Comparison of ENCODE assay signal across 1 cellular context in the genomic region with DNA sequence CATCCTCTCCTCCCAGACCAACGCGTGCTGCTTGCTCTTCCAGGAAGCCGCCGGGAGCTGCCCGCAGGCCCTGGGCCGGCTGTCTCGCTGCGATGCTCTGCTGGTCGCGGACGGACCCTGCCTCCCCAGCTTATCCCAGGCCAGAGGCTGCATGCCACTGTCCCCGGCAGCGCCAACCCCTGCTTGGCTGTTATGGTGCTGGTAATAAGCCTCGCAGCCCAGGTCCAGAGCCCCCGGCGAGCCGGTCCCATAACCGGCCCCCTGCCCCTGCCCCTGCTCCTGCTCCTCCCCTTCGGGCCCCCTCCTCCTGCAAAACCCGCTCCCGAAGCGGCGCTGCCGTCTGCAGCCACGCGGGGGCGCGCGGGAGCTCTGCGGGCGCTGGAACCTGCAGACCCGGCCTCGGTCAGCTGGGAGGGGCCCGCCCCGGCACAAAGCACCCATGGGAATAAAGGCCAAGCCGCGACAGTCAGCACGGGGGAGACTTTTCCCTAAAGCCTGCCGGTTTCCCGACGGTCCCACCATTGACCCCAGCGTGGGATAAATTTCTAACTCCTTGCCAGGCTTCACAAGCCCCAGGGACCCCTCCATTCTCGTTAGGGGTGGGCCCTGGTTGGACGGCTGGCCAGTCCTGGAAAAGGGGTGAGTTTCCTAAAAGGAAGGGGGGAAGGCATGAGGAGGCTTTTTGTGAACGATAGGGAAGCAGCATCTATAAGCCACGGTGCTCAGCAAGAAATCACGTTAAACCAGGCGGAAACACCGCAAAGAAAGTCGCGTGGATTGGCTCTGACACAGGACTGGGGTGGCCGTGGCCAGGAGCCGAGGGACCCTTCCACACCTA.
A peak's percentile ranks its signal among the peaks of the same experiment; 100 is the strongest.
TF ChIP-seq lines count a peak whose summit lies in the region.

No MANE protein-coding gene starts in this region.

TF ChIP-seq in HepG2, 621 proteins besides CTCF, POLR2A, EP300 and RAD21 (continues in another document):
- TF ChIP-seq KDM3A (CRISPR knock-in tag; IDR thresholded peaks at IDR 0.05; ENCODE audit: low read depth) (peak; percentile 91), ZNF10 (CRISPR knock-in tag; IDR thresholded peaks at IDR 0.05; ENCODE audit: borderline replicate concordance, low read depth) (no peak), ZNF569 (CRISPR knock-in tag; IDR thresholded peaks at IDR 0.05; ENCODE audit: borderline replicate concordance) (no peak), ZBTB7B (CRISPR knock-in tag; IDR thresholded peaks at IDR 0.05) (peak; percentile 80; the same call in 1 of the 2 replicates), GABPA (IDR thresholded peaks at IDR 0.05; ENCODE audit: low read depth, low read length) (no peak), GABPA (CRISPR knock-in tag; IDR thresholded peaks at IDR 0.05; ENCODE audit: low read depth) (no peak), ZSCAN29 (CRISPR knock-in tag; conservative IDR thresholded peaks at IDR 0.05) (no peak; the same call in 1 of the 2 replicates), CC2D1A (CRISPR knock-in tag; IDR thresholded peaks at IDR 0.05) (no peak), SMAD9 (CRISPR knock-in tag; IDR thresholded peaks at IDR 0.05) (peak; percentile 18; the same call in 1 of the 2 replicates), ZNF501 (CRISPR knock-in tag; IDR thresholded peaks at IDR 0.05) (peak; percentile 93), ZBTB42 (CRISPR knock-in tag; IDR thresholded peaks at IDR 0.05) (no peak), ERF (CRISPR knock-in tag; IDR thresholded peaks at IDR 0.05) (peak; percentile 53; the same call in 1 of the 2 replicates), ZBTB7A (CRISPR knock-in tag; IDR thresholded peaks at IDR 0.05) (peak; percentile 94), ZBTB20 (CRISPR knock-in tag; IDR thresholded peaks at IDR 0.05; ENCODE audit: borderline replicate concordance, low read depth) (peak; percentile 30; the same call in 1 of the 2 replicates), ZNF33B (CRISPR knock-in tag; IDR thresholded peaks at IDR 0.05) (peak; percentile 83; the same call in 1 of the 2 replicates), ZNF205 (CRISPR knock-in tag; IDR thresholded peaks at IDR 0.05) (no peak), CEBPB (IDR thresholded peaks at IDR 0.05; ENCODE audit: borderline replicate concordance, low read depth, low read length) (no peak), FOXJ3 (CRISPR knock-in tag; IDR thresholded peaks at IDR 0.05; ENCODE audit: borderline replicate concordance) (0 out of 2 replicates have a peak, but pooled peaks have one; percentile 31), ZNF841 (CRISPR knock-in tag; IDR thresholded peaks at IDR 0.05; ENCODE audit: borderline replicate concordance) (no peak), RFXANK (CRISPR knock-in tag; IDR thresholded peaks at IDR 0.05) (no peak), FOXP1 (IDR thresholded peaks at IDR 0.05) (no peak), FOXP1 (CRISPR knock-in tag; IDR thresholded peaks at IDR 0.05) (no peak), HOXA5 (CRISPR knock-in tag; IDR thresholded peaks at IDR 0.05) (peak; percentile 97), RNF2 (conservative IDR thresholded peaks at IDR 0.05; ENCODE audit: low read depth) (no peak), ZNF589 (CRISPR knock-in tag; conservative IDR thresholded peaks at IDR 0.05) (no peak), MXI1 (IDR thresholded peaks at IDR 0.05; ENCODE audit: borderline replicate concordance, low read depth, low read length) (peak; percentile 62; the same call in 1 of the 3 replicates), PTBP1 (IDR thresholded peaks at IDR 0.05; ENCODE audit: low read depth, low read length, poor library complexity, severe bottlenecking) (no peak), MYC (CRISPR knock-in tag; IDR thresholded peaks at IDR 0.05; ENCODE audit: borderline replicate concordance) (peak; percentile 67; the same call in 1 of the 2 replicates)
- TF ChIP-seq, protein P1, sequence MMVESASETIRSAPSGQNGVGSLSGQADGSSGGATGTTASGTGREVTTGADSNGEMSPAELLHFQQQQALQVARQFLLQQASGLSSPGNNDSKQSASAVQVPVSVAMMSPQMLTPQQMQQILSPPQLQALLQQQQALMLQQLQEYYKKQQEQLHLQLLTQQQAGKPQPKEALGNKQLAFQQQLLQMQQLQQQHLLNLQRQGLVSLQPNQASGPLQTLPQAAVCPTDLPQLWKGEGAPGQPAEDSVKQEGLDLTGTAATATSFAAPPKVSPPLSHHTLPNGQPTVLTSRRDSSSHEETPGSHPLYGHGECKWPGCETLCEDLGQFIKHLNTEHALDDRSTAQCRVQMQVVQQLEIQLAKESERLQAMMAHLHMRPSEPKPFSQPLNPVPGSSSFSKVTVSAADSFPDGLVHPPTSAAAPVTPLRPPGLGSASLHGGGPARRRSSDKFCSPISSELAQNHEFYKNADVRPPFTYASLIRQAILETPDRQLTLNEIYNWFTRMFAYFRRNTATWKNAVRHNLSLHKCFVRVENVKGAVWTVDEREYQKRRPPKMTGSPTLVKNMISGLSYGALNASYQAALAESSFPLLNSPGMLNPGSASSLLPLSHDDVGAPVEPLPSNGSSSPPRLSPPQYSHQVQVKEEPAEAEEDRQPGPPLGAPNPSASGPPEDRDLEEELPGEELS (CRISPR knock-in tag; IDR thresholded peaks at IDR 0.05), result 0 out of 2 replicates have a peak, but pooled peaks have one; percentile 35
- TF ChIP-seq, protein P2, sequence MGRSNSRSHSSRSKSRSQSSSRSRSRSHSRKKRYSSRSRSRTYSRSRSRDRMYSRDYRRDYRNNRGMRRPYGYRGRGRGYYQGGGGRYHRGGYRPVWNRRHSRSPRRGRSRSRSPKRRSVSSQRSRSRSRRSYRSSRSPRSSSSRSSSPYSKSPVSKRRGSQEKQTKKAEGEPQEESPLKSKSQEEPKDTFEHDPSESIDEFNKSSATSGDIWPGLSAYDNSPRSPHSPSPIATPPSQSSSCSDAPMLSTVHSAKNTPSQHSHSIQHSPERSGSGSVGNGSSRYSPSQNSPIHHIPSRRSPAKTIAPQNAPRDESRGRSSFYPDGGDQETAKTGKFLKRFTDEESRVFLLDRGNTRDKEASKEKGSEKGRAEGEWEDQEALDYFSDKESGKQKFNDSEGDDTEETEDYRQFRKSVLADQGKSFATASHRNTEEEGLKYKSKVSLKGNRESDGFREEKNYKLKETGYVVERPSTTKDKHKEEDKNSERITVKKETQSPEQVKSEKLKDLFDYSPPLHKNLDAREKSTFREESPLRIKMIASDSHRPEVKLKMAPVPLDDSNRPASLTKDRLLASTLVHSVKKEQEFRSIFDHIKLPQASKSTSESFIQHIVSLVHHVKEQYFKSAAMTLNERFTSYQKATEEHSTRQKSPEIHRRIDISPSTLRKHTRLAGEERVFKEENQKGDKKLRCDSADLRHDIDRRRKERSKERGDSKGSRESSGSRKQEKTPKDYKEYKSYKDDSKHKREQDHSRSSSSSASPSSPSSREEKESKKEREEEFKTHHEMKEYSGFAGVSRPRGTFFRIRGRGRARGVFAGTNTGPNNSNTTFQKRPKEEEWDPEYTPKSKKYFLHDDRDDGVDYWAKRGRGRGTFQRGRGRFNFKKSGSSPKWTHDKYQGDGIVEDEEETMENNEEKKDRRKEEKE (IDR thresholded peaks at IDR 0.05), result no peak
- TF ChIP-seq, protein P3, sequence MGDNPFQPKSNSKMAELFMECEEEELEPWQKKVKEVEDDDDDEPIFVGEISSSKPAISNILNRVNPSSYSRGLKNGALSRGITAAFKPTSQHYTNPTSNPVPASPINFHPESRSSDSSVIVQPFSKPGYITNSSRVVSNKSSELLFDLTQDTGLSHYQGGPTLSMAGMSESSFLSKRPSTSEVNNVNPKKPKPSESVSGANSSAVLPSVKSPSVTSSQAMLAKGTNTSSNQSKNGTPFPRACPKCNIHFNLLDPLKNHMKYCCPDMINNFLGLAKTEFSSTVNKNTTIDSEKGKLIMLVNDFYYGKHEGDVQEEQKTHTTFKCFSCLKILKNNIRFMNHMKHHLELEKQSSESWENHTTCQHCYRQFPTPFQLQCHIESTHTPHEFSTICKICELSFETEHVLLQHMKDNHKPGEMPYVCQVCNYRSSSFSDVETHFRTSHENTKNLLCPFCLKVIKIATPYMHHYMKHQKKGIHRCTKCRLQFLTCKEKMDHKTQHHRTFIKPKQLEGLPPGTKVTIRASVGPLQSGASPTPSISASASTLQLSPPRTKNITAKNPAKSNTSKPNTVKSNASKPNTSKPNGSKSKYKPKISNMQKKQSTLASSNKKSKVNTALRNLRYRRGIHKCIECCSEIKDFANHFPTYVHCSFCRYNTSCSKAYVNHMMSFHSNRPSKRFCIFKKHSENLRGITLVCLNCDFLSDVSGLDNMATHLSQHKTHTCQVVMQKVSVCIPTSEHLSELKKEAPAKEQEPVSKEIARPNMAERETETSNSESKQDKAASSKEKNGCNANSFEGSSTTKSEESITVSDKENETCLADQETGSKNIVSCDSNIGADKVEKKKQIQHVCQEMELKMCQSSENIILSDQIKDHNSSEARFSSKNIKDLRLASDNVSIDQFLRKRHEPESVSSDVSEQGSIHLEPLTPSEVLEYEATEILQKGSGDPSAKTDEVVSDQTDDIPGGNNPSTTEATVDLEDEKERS (CRISPR knock-in tag; IDR thresholded peaks at IDR 0.05), result peak; percentile 67; the same call in 1 of the 2 replicates
- TF ChIP-seq, protein P4, sequence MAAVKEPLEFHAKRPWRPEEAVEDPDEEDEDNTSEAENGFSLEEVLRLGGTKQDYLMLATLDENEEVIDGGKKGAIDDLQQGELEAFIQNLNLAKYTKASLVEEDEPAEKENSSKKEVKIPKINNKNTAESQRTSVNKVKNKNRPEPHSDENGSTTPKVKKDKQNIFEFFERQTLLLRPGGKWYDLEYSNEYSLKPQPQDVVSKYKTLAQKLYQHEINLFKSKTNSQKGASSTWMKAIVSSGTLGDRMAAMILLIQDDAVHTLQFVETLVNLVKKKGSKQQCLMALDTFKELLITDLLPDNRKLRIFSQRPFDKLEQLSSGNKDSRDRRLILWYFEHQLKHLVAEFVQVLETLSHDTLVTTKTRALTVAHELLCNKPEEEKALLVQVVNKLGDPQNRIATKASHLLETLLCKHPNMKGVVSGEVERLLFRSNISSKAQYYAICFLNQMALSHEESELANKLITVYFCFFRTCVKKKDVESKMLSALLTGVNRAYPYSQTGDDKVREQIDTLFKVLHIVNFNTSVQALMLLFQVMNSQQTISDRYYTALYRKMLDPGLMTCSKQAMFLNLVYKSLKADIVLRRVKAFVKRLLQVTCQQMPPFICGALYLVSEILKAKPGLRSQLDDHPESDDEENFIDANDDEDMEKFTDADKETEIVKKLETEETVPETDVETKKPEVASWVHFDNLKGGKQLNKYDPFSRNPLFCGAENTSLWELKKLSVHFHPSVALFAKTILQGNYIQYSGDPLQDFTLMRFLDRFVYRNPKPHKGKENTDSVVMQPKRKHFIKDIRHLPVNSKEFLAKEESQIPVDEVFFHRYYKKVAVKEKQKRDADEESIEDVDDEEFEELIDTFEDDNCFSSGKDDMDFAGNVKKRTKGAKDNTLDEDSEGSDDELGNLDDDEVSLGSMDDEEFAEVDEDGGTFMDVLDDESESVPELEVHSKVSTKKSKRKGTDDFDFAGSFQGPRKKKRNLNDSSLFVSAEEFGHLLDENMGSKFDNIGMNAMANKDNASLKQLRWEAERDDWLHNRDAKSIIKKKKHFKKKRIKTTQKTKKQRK (IDR thresholded peaks at IDR 0.05; ENCODE audit: low read length), result no peak
- TF ChIP-seq, protein P5, sequence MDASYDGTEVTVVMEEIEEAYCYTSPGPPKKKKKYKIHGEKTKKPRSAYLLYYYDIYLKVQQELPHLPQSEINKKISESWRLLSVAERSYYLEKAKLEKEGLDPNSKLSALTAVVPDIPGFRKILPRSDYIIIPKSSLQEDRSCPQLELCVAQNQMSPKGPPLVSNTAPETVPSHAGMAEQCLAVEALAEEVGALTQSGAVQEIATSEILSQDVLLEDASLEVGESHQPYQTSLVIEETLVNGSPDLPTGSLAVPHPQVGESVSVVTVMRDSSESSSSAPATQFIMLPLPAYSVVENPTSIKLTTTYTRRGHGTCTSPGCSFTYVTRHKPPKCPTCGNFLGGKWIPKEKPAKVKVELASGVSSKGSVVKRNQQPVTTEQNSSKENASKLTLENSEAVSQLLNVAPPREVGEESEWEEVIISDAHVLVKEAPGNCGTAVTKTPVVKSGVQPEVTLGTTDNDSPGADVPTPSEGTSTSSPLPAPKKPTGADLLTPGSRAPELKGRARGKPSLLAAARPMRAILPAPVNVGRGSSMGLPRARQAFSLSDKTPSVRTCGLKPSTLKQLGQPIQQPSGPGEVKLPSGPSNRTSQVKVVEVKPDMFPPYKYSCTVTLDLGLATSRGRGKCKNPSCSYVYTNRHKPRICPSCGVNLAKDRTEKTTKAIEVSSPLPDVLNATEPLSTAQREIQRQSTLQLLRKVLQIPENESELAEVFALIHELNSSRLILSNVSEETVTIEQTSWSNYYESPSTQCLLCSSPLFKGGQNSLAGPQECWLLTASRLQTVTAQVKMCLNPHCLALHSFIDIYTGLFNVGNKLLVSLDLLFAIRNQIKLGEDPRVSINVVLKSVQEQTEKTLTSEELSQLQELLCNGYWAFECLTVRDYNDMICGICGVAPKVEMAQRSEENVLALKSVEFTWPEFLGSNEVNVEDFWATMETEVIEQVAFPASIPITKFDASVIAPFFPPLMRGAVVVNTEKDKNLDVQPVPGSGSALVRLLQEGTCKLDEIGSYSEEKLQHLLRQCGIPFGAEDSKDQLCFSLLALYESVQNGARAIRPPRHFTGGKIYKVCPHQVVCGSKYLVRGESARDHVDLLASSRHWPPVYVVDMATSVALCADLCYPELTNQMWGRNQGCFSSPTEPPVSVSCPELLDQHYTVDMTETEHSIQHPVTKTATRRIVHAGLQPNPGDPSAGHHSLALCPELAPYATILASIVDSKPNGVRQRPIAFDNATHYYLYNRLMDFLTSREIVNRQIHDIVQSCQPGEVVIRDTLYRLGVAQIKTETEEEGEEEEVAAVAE (CRISPR knock-in tag; IDR thresholded peaks at IDR 0.05; ENCODE audit: borderline replicate concordance), result 0 out of 2 replicates have a peak, but pooled peaks have one; percentile 33
- TF ChIP-seq, protein P6, sequence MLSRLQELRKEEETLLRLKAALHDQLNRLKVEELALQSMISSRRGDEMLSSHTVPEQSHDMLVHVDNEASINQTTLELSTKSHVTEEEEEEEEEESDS (CRISPR knock-in tag; IDR thresholded peaks at IDR 0.05; ENCODE audit: borderline replicate concordance), result no peak; the same call in 1 of the 2 replicates
- TF ChIP-seq, protein P7, sequence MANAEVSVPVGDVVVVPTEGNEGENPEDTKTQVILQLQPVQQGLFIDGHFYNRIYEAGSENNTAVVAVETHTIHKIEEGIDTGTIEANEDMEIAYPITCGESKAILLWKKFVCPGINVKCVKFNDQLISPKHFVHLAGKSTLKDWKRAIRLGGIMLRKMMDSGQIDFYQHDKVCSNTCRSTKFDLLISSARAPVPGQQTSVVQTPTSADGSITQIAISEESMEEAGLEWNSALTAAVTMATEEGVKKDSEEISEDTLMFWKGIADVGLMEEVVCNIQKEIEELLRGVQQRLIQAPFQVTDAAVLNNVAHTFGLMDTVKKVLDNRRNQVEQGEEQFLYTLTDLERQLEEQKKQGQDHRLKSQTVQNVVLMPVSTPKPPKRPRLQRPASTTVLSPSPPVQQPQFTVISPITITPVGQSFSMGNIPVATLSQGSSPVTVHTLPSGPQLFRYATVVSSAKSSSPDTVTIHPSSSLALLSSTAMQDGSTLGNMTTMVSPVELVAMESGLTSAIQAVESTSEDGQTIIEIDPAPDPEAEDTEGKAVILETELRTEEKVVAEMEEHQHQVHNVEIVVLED (CRISPR knock-in tag; IDR thresholded peaks at IDR 0.05; ENCODE audit: borderline replicate concordance), result peak; percentile 56
